Comparison of ENCODE assay signal across 2 cellular contexts in the genomic region with DNA sequence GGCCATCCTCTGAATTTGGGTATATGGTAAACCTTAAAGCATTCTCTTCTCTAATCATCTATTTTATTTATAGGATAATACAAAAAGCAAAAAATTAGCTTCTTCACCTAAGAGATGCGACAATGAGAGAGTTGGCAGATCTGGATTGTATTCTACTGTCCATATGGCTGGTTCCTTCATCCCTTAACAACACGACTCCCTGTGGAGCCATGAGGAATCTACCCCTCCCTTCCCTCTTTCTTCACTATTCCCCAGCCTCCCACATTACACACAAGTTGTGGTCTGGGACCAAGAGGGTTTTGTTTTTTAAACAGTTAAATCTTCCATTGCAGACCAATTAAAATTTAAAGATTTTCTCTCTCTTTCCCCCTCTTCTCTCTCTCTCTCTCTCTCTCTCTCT.
TF ChIP-seq lines count a peak whose summit lies in the region.

No MANE protein-coding gene starts in this region.

TF ChIP-seq in SK-N-SH, 30 proteins besides CTCF, POLR2A, EP300 and RAD21 (continued from another document):
- TF ChIP-seq, protein P1, sequence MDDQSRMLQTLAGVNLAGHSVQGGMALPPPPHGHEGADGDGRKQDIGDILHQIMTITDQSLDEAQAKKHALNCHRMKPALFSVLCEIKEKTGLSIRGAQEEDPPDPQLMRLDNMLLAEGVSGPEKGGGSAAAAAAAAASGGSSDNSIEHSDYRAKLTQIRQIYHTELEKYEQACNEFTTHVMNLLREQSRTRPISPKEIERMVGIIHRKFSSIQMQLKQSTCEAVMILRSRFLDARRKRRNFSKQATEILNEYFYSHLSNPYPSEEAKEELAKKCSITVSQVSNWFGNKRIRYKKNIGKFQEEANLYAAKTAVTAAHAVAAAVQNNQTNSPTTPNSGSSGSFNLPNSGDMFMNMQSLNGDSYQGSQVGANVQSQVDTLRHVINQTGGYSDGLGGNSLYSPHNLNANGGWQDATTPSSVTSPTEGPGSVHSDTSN (IDR thresholded peaks at IDR 0.05) = no peak
- TF ChIP-seq FOSL2 (IDR thresholded peaks at IDR 0.05; ENCODE audit: borderline replicate concordance, low read depth) (no peak), GATA2 (CRISPR knock-in tag; IDR thresholded peaks at IDR 0.05) (no peak), JUND (IDR thresholded peaks at IDR 0.05) (no peak), SIN3A (IDR thresholded peaks at IDR 0.05; ENCODE audit: borderline replicate concordance, low read depth, low read length) (no peak), NRF1 (IDR thresholded peaks at IDR 0.05; ENCODE audit: low read depth, low read length) (no peak), RCOR1 (IDR thresholded peaks at IDR 0.05; ENCODE audit: low read length) (no peak), NFIC (IDR thresholded peaks at IDR 0.05; ENCODE audit: borderline replicate concordance) (no peak), FOXJ3 (CRISPR knock-in tag; IDR thresholded peaks at IDR 0.05) (no peak), ELF1 (IDR thresholded peaks at IDR 0.05) (no peak), POLR2AphosphoS5 (IDR thresholded peaks at IDR 0.05; ENCODE audit: low read depth, low read length) (no peak), RFX5 (IDR thresholded peaks at IDR 0.05; ENCODE audit: low read length) (no peak)
- TF ChIP-seq, protein P2, sequence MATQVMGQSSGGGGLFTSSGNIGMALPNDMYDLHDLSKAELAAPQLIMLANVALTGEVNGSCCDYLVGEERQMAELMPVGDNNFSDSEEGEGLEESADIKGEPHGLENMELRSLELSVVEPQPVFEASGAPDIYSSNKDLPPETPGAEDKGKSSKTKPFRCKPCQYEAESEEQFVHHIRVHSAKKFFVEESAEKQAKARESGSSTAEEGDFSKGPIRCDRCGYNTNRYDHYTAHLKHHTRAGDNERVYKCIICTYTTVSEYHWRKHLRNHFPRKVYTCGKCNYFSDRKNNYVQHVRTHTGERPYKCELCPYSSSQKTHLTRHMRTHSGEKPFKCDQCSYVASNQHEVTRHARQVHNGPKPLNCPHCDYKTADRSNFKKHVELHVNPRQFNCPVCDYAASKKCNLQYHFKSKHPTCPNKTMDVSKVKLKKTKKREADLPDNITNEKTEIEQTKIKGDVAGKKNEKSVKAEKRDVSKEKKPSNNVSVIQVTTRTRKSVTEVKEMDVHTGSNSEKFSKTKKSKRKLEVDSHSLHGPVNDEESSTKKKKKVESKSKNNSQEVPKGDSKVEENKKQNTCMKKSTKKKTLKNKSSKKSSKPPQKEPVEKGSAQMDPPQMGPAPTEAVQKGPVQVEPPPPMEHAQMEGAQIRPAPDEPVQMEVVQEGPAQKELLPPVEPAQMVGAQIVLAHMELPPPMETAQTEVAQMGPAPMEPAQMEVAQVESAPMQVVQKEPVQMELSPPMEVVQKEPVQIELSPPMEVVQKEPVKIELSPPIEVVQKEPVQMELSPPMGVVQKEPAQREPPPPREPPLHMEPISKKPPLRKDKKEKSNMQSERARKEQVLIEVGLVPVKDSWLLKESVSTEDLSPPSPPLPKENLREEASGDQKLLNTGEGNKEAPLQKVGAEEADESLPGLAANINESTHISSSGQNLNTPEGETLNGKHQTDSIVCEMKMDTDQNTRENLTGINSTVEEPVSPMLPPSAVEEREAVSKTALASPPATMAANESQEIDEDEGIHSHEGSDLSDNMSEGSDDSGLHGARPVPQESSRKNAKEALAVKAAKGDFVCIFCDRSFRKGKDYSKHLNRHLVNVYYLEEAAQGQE (IDR thresholded peaks at IDR 0.05; ENCODE audit: low read depth, low read length) = no peak
- TF ChIP-seq, protein P3, sequence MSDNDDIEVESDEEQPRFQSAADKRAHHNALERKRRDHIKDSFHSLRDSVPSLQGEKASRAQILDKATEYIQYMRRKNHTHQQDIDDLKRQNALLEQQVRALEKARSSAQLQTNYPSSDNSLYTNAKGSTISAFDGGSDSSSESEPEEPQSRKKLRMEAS (IDR thresholded peaks at IDR 0.05; ENCODE audit: low read depth) = no peak
- TF ChIP-seq, protein P4, sequence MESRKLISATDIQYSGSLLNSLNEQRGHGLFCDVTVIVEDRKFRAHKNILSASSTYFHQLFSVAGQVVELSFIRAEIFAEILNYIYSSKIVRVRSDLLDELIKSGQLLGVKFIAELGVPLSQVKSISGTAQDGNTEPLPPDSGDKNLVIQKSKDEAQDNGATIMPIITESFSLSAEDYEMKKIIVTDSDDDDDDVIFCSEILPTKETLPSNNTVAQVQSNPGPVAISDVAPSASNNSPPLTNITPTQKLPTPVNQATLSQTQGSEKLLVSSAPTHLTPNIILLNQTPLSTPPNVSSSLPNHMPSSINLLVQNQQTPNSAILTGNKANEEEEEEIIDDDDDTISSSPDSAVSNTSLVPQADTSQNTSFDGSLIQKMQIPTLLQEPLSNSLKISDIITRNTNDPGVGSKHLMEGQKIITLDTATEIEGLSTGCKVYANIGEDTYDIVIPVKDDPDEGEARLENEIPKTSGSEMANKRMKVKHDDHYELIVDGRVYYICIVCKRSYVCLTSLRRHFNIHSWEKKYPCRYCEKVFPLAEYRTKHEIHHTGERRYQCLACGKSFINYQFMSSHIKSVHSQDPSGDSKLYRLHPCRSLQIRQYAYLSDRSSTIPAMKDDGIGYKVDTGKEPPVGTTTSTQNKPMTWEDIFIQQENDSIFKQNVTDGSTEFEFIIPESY (IDR thresholded peaks at IDR 0.05; ENCODE audit: borderline replicate concordance, low read depth) = no peak
- TF ChIP-seq, protein P5, sequence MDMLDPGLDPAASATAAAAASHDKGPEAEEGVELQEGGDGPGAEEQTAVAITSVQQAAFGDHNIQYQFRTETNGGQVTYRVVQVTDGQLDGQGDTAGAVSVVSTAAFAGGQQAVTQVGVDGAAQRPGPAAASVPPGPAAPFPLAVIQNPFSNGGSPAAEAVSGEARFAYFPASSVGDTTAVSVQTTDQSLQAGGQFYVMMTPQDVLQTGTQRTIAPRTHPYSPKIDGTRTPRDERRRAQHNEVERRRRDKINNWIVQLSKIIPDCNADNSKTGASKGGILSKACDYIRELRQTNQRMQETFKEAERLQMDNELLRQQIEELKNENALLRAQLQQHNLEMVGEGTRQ (IDR thresholded peaks at IDR 0.05; ENCODE audit: borderline replicate concordance, low read depth, low read length) = no peak
- TF ChIP-seq, protein P6, sequence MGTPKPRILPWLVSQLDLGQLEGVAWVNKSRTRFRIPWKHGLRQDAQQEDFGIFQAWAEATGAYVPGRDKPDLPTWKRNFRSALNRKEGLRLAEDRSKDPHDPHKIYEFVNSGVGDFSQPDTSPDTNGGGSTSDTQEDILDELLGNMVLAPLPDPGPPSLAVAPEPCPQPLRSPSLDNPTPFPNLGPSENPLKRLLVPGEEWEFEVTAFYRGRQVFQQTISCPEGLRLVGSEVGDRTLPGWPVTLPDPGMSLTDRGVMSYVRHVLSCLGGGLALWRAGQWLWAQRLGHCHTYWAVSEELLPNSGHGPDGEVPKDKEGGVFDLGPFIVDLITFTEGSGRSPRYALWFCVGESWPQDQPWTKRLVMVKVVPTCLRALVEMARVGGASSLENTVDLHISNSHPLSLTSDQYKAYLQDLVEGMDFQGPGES (IDR thresholded peaks at IDR 0.05; ENCODE audit: low read depth, low read length) = no peak
- TF ChIP-seq, protein P7, sequence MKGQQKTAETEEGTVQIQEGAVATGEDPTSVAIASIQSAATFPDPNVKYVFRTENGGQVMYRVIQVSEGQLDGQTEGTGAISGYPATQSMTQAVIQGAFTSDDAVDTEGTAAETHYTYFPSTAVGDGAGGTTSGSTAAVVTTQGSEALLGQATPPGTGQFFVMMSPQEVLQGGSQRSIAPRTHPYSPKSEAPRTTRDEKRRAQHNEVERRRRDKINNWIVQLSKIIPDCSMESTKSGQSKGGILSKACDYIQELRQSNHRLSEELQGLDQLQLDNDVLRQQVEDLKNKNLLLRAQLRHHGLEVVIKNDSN (IDR thresholded peaks at IDR 0.05; ENCODE audit: borderline replicate concordance, low read depth) = no peak

TF ChIP-seq in SK-N-SH treated with all-trans-retinoic acid at 6 μM for 48 hours, 23 proteins besides CTCF, POLR2A, EP300 and RAD21 (continued from another document):
- TF ChIP-seq ZC3H10 (CRISPR knock-in tag; IDR thresholded peaks at IDR 0.05) = no peak
